Comparison of ENCODE assay signal across 16 cellular contexts in the genomic region with DNA sequence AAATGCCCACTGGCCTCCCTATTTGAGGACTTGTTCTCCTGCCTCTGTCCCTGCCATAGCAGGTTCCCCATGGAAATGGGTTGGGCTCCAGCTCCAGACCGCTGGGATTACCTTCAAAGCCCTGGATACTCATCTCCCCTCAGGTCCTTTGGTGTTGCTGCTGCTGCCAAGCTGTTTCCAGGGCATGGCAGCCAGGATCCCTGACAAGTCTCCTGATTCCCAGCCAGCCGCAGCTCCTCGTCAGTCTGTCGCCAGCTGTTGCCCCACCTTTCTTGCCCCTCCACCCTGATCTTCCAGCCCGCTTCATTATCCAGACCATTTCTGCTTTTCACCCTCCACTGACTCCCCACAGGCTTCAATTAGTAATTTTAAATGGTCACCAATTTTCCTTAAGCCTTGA.
DNase-seq lines count a peak whose midpoint lies in the region; ATAC-seq and TF ChIP-seq lines count a peak whose summit lies in the region.
"Had no signal": no experiment of that assay in that cellular context is flagged by ENCODE, and none has a peak within 500 bp of the region (broad histone marks: within the 10 kb centered on the region; RNA-seq: fewer than 3 reads in every experiment).

No MANE protein-coding gene starts in this region.

- no peak overlapping the region for H2AK5ac ChIP-seq in trophoblast cell (ENCODE audit: low read length)

- WGBS in trophoblast cell (ENCODE audit: extremely low coverage, insufficient coverage, insufficient read length): no CpG with 5 or more reads among the region's 5 CpGs

- no peak overlapping the region for H3K14ac ChIP-seq in trophoblast cell (ENCODE audit: low read length)

- H2AFZ ChIP-seq in trophoblast cell (ENCODE audit: insufficient read depth, low read length, poor library complexity): no peak overlapping the region
- H2AFZ ChIP-seq: GM23338 had no signal

- peak overlapping the region in 1 of 2 donors; percentile 6 for H3K27ac ChIP-seq in right atrium auricular region
- H3K27ac ChIP-seq in trophoblast cell (ENCODE audit: low read depth, low read length): no peak overlapping the region
- H3K27ac ChIP-seq: 22Rv1 had no signal

- no peaks in the 10 kb centered on the region for H3K79me2 ChIP-seq in trophoblast cell (ENCODE audit: control insufficient read depth, insufficient read depth, low read length, poor library complexity)

- no peak overlapping the region for H4K12ac ChIP-seq in trophoblast cell (ENCODE audit: low read depth, low read length)

- no peak for TF ChIP-seq CTCF in right atrium auricular region (IDR thresholded peaks at IDR 0.05)

- DNase-seq in DMS 273 (lab: John Stamatoyannopoulos, UW; ENCODE audit: unreplicated experiment) (peak; percentile 30), DMS 273 treated with DMSO at 0.1 percent for 48 hours (lab: John Stamatoyannopoulos, UW) (no peak), Right ventricle myocardium superior (peak; percentile 44), right atrium auricular region (ENCODE audit: low spot score) (no peak), NCI-H446 (lab: John Stamatoyannopoulos, UW) (peak; percentile 53 to 81), trophoblast cell (no peak), HEK293T (ENCODE audit: extremely low spot score) (no peak), NCI-H1048 (lab: John Stamatoyannopoulos, UW) (no peak)
- DNase-seq: CD4-positive, CD25-positive, alpha-beta regulatory T cell; DMS153; DMS79 treated with DMSO at 0.1 percent for 48 hours; EL; H9; IMR-90 had no signal

- intact Hi-C loops in Right ventricle myocardium superior (cut with DNase I): no loop called here

- H2BK12ac ChIP-seq in trophoblast cell (ENCODE audit: low read length): no peak overlapping the region

- no peak overlapping the region for H3K4ac ChIP-seq in trophoblast cell (ENCODE audit: low read depth, low read length)

- H3K27me3 ChIP-seq in right atrium auricular region (no peaks in the 10 kb centered on the region), trophoblast cell (ENCODE audit: insufficient read depth, low read length) (no peaks in the 10 kb centered on the region)

- no peak overlapping the region for H4K91ac ChIP-seq in trophoblast cell (ENCODE audit: low read depth, low read length)

- peaks cover 0 to 34% of the 10 kb centered on the region in 2 donors for H3K4me1 ChIP-seq in right atrium auricular region
- H3K4me1 ChIP-seq in trophoblast cell (ENCODE audit: control insufficient read depth in 1 of 2, insufficient read depth in 2 of 2, low read length in 2 of 2): no peaks in the 10 kb centered on the region

- H3K9me3 ChIP-seq in right atrium auricular region (no peaks in the 10 kb centered on the region), trophoblast cell (ENCODE audit: insufficient read depth, low read depth, low read length) (no peaks in the 10 kb centered on the region)

- POLR2A ChIA-PET in HEK293T (lab: Yijun Ruan, JAX): no interaction called here

- H2BK5ac ChIP-seq in trophoblast cell (ENCODE audit: low read depth, low read length, poor library complexity): no peak overlapping the region

- no peak overlapping the region for H3K23ac ChIP-seq in trophoblast cell (ENCODE audit: low read length)

- no peak overlapping the region for H2BK120ac ChIP-seq in trophoblast cell (ENCODE audit: insufficient read depth, low read length, poor library complexity)

- CTCF ChIA-PET in HEK293T (lab: Yijun Ruan, JAX): no interaction called here

- no peak overlapping the region for H3K4me3 ChIP-seq in right atrium auricular region
- no peak overlapping the region for H3K4me3 ChIP-seq in trophoblast cell (ENCODE audit: low read depth, low read length)
- H3K4me3 ChIP-seq: GM23338 had no signal

- peak overlapping the region; percentile 53 for H3K9ac ChIP-seq in trophoblast cell (ENCODE audit: low read length)

- no peak overlapping the region for H3K18ac ChIP-seq in trophoblast cell (ENCODE audit: low read length)

- no peaks in the 10 kb centered on the region for H3K36me3 ChIP-seq in right atrium auricular region
- no peaks in the 10 kb centered on the region for H3K36me3 ChIP-seq in trophoblast cell (ENCODE audit: control insufficient read depth in 1 of 2, insufficient read depth in 2 of 2, low read length in 2 of 2)

- no peak overlapping the region for H4K8ac ChIP-seq in trophoblast cell (ENCODE audit: low read depth, low read length)

- no peaks in the 10 kb centered on the region for H3K79me1 ChIP-seq in trophoblast cell (ENCODE audit: low read length)

- no peak overlapping the region for H3K4me2 ChIP-seq in trophoblast cell (ENCODE audit: low read length)
- H3K4me2 ChIP-seq: GM23338 had no signal

- ATAC-seq in Right ventricle myocardium superior (ENCODE audit: poor library complexity): peak; percentile 42
- ATAC-seq: GM23338 had no signal

TF ChIP-seq in HEK293T, 16 proteins besides CTCF, POLR2A, EP300 and RAD21:
- TF ChIP-seq FOXK2 (IDR thresholded peaks at IDR 0.05): no peak
- TF ChIP-seq HDGF (IDR thresholded peaks at IDR 0.05; ENCODE audit: borderline replicate concordance): no peak

Comparison
In these comparisons a context has a peak if more than half of its experiments do, and no peak if none do; other contexts are left out.
1. DNase-seq: peak in DMS 273 (single experiment), Right ventricle myocardium superior (single experiment) and NCI-H446 (2 of 2); none in DMS 273 treated with DMSO at 0.1 percent for 48 hours (single experiment), right atrium auricular region (single experiment), trophoblast cell (0 of 2), HEK293T (single experiment) and NCI-H1048 (single experiment).